ENCODE assay signal across 12 cellular contexts in the genomic region with DNA sequence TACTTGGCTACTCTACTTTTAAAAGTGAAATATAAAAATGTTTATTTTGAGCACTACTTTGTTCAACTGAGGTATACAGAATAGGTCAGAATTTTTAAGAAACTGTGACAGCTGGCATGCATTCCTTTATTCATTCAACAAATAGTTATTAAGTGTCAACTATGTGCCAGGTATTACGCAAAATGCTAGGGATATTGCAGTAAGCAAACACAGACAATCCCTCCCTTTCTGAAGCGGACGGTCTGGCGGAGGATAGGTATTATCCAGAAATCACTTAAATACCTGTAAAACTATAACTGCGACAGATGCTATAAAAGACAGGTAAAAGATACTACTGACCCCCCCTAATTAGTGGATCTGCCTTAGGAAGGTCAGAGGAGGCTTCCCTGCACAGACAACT. TPM values are rescaled to one million over a fixed set of nuclear protein-coding genes. Genes with fewer than 3 reads are reported as not detected.
DNase-seq lines count a peak whose midpoint lies in the region; ATAC-seq and TF ChIP-seq lines count a peak whose summit lies in the region.
"Had no signal": no experiment of that assay in that cellular context is flagged by ENCODE, and none has a peak within 500 bp of the region (broad histone marks: within the 10 kb centered on the region; RNA-seq: fewer than 3 reads in every experiment).

No MANE protein-coding gene starts in this region.

- H3K27me3 ChIP-seq in esophagus muscularis mucosa: no peaks in the 10 kb centered on the region

- no peaks in the 10 kb centered on the region for H3K9me3 ChIP-seq in esophagus muscularis mucosa

- CTCF ChIA-PET in activated naive CD4-positive, alpha-beta T cell treated with anti-CD3 and anti-CD28 coated beads, Interleukin-2, amount 10 ng/mL, durations not matched to agents 7 days and 5 days (lab: Charles Lee): interaction anchor here (0.6 to 1.0 kb wide), 2 partner anchors 69 to 807 kb away, joined by 3 to 5 read pairs; no protein-coding TSS in a partner anchor
- CTCF ChIA-PET in activated CD8-positive, alpha-beta T cell treated with anti-CD3 and anti-CD28 coated beads, Interleukin-2, amount 10 ng/mL, durations not matched to agents 7 days and 5 days (lab: Charles Lee): no interaction called here

- no peak for DNase-seq in CD14-positive monocyte (ENCODE audit: low spot score)
- peak; percentile 38 for DNase-seq in NCI-H748 (lab: John Stamatoyannopoulos, UW; ENCODE audit: unreplicated experiment)
- DNase-seq in esophagus muscularis mucosa (ENCODE audit: extremely low spot score): no peak
- DNase-seq in progenitor cell of endocrine pancreas (ENCODE audit: low spot score, unreplicated experiment): no peak
- no peak for DNase-seq in activated naive CD4-positive, alpha-beta T cell treated with anti-CD3 and anti-CD28 coated beads, Interleukin-2, amount 10 ng/mL, durations not matched to agents 7 days and 5 days
- DNase-seq in activated CD8-positive, alpha-beta T cell treated with anti-CD3 and anti-CD28 coated beads, Interleukin-2, amount 10 ng/mL, durations not matched to agents 7 days and 5 days: no peak
- no peak for DNase-seq in NK-92 treated with Interleukin-12 subunit alpha and Interleukin-12 subunit beta, amount 100 ng/mL, for 24 hours (lab: John Stamatoyannopoulos, UW)
- DNase-seq: activated CD4-positive, CD25-positive, alpha-beta regulatory T cell treated with anti-CD3 and anti-CD28 coated beads, Interleukin-2, amount 50 U/mL, for 72 hours; CD4-positive, CD25-positive, alpha-beta regulatory T cell; central memory CD4-positive, alpha-beta T cell; MM.1S had no signal

- H3K27me3 Mint-ChIP-seq in CD14-positive monocyte (ENCODE audit: low read depth in 3 of 3) (no peaks in the 10 kb centered on the region), progenitor cell of endocrine pancreas (no peaks in the 10 kb centered on the region)
- no peaks in the 10 kb centered on the region for H3K27me3 Mint-ChIP-seq in activated naive CD4-positive, alpha-beta T cell treated with anti-CD3 and anti-CD28 coated beads, Interleukin-2, amount 10 ng/mL, durations not matched to agents 7 days and 5 days
- H3K27me3 Mint-ChIP-seq in activated CD8-positive, alpha-beta T cell treated with anti-CD3 and anti-CD28 coated beads, Interleukin-2, amount 10 ng/mL, durations not matched to agents 7 days and 5 days (ENCODE audit: low read depth): no peaks in the 10 kb centered on the region
- H3K27me3 Mint-ChIP-seq: CD4-positive, CD25-positive, alpha-beta regulatory T cell had no signal

- intact Hi-C loops in CD14-positive monocyte (cut with micrococcal nuclease) (no loop called here), esophagus muscularis mucosa (cut with DNase I) (no loop called here)

- peaks cover 20 to 33% (median 24%) of the 10 kb centered on the region in 4 donors for H3K4me1 ChIP-seq in esophagus muscularis mucosa

- no peaks in the 10 kb centered on the region for H3K9me3 Mint-ChIP-seq in CD14-positive monocyte
- no peaks in the 10 kb centered on the region for H3K9me3 Mint-ChIP-seq in progenitor cell of endocrine pancreas (ENCODE audit: low read depth)
- H3K9me3 Mint-ChIP-seq in activated naive CD4-positive, alpha-beta T cell treated with anti-CD3 and anti-CD28 coated beads, Interleukin-2, amount 10 ng/mL, durations not matched to agents 7 days and 5 days: no peaks in the 10 kb centered on the region
- no peaks in the 10 kb centered on the region for H3K9me3 Mint-ChIP-seq in activated CD8-positive, alpha-beta T cell treated with anti-CD3 and anti-CD28 coated beads, Interleukin-2, amount 10 ng/mL, durations not matched to agents 7 days and 5 days (ENCODE audit: insufficient read depth)
- H3K9me3 Mint-ChIP-seq: CD4-positive, CD25-positive, alpha-beta regulatory T cell had no signal

- TF ChIP-seq POLR2A in esophagus muscularis mucosa (IDR thresholded peaks at IDR 0.05; ENCODE audit: low read depth): no peak

- H3K4me3 Mint-ChIP-seq in CD14-positive monocyte: peak overlapping the region; percentile 31 to 58
- no peak overlapping the region for H3K4me3 Mint-ChIP-seq in progenitor cell of endocrine pancreas (ENCODE audit: low read depth)
- no peak overlapping the region for H3K4me3 Mint-ChIP-seq in activated naive CD4-positive, alpha-beta T cell treated with anti-CD3 and anti-CD28 coated beads, Interleukin-2, amount 10 ng/mL, durations not matched to agents 7 days and 5 days
- no peak overlapping the region for H3K4me3 Mint-ChIP-seq in activated CD8-positive, alpha-beta T cell treated with anti-CD3 and anti-CD28 coated beads, Interleukin-2, amount 10 ng/mL, durations not matched to agents 7 days and 5 days
- H3K4me3 Mint-ChIP-seq: CD4-positive, CD25-positive, alpha-beta regulatory T cell had no signal

- H3K27ac Mint-ChIP-seq in CD14-positive monocyte (peak overlapping the region in 5 of 7 donors; percentile 50 to 86 (median 67)), progenitor cell of endocrine pancreas (peak overlapping the region; percentile 1)
- no peak overlapping the region for H3K27ac Mint-ChIP-seq in activated naive CD4-positive, alpha-beta T cell treated with anti-CD3 and anti-CD28 coated beads, Interleukin-2, amount 10 ng/mL, durations not matched to agents 7 days and 5 days
- no peak overlapping the region for H3K27ac Mint-ChIP-seq in activated CD8-positive, alpha-beta T cell treated with anti-CD3 and anti-CD28 coated beads, Interleukin-2, amount 10 ng/mL, durations not matched to agents 7 days and 5 days

- 84% methylated on average over 5 of the region's 5 CpGs for WGBS in esophagus muscularis mucosa

- peak overlapping the region in 2 of 4 donors; percentile 32 to 51 for H3K27ac ChIP-seq in esophagus muscularis mucosa (replicated peaks in 1 of 4)

- TF ChIP-seq CTCF in CD14-positive monocyte (IDR thresholded peaks at IDR 0.05): no peak
- no peak for TF ChIP-seq CTCF in esophagus muscularis mucosa (IDR thresholded peaks at IDR 0.05)
- TF ChIP-seq CTCF in progenitor cell of endocrine pancreas (IDR thresholded peaks at IDR 0.05; ENCODE audit: unreplicated experiment): no peak

- peak overlapping the region in 3 of 4 donors; percentile 9 to 26 (median 15) for H3K4me3 ChIP-seq in esophagus muscularis mucosa

- no peak for TF ChIP-seq EP300 in esophagus muscularis mucosa (IDR thresholded peaks at IDR 0.05)

- POLR2A ChIA-PET in activated CD8-positive, alpha-beta T cell treated with anti-CD3 and anti-CD28 coated beads, Interleukin-2, amount 10 ng/mL, durations not matched to agents 7 days and 5 days (lab: Charles Lee): no interaction called here

- H3K36me3 Mint-ChIP-seq in CD14-positive monocyte (peaks cover 2 to 4% of the 10 kb centered on the region in 2 donors), progenitor cell of endocrine pancreas (ENCODE audit: insufficient read depth) (peaks cover 1% of the 10 kb centered on the region)
- H3K36me3 Mint-ChIP-seq in activated naive CD4-positive, alpha-beta T cell treated with anti-CD3 and anti-CD28 coated beads, Interleukin-2, amount 10 ng/mL, durations not matched to agents 7 days and 5 days: peaks cover 4% of the 10 kb centered on the region
- no peaks in the 10 kb centered on the region for H3K36me3 Mint-ChIP-seq in activated CD8-positive, alpha-beta T cell treated with anti-CD3 and anti-CD28 coated beads, Interleukin-2, amount 10 ng/mL, durations not matched to agents 7 days and 5 days (ENCODE audit: low read depth)

- no peak for ATAC-seq in HG03378 (IDR thresholded peaks at IDR 0.05; ENCODE audit: unreplicated experiment)
- no peak for ATAC-seq in activated CD8-positive, alpha-beta T cell treated with anti-CD3 and anti-CD28 coated beads, Interleukin-2, amount 10 ng/mL, durations not matched to agents 7 days and 5 days

- no peaks in the 10 kb centered on the region for H3K36me3 ChIP-seq in esophagus muscularis mucosa

- H3K4me1 Mint-ChIP-seq in CD14-positive monocyte (peaks cover 44% of the 10 kb centered on the region), progenitor cell of endocrine pancreas (ENCODE audit: low read depth) (peaks cover 24% of the 10 kb centered on the region)
- peaks cover 29% of the 10 kb centered on the region for H3K4me1 Mint-ChIP-seq in activated naive CD4-positive, alpha-beta T cell treated with anti-CD3 and anti-CD28 coated beads, Interleukin-2, amount 10 ng/mL, durations not matched to agents 7 days and 5 days
- H3K4me1 Mint-ChIP-seq in activated CD8-positive, alpha-beta T cell treated with anti-CD3 and anti-CD28 coated beads, Interleukin-2, amount 10 ng/mL, durations not matched to agents 7 days and 5 days (ENCODE audit: low read depth): peaks cover 13% of the 10 kb centered on the region

RNA-seq across cellular contexts. Expression of gene METTL16, which starts 26.1 kb away (rescaled TPM):
- polyA plus RNA-seq in CD14-positive monocyte: 1 to 10 TPM; 3.0 to 4.7 TPM
- total RNA-seq in esophagus muscularis mucosa (10 to 100 TPM; 18.9 to 28.8 (median 24.5) TPM), progenitor cell of endocrine pancreas (43.8 and 44.4 TPM in 2 replicates)
- total RNA-seq in activated CD8-positive, alpha-beta T cell treated with anti-CD3 and anti-CD28 coated beads, Interleukin-2, amount 10 ng/mL, durations not matched to agents 7 days and 5 days: 10 to 100 TPM; 25.7 to 27.0 TPM

Comparison
In these comparisons a context has a peak if more than half of its experiments do, and no peak if none do; other contexts are left out.
1. H3K27ac Mint-ChIP-seq: peak in CD14-positive monocyte (5 of 7) and progenitor cell of endocrine pancreas (single experiment); none in activated naive CD4-positive, alpha-beta T cell treated with anti-CD3 and anti-CD28 coated beads, Interleukin-2, amount 10 ng/mL, durations not matched to agents 7 days and 5 days (single experiment) and activated CD8-positive, alpha-beta T cell treated with anti-CD3 and anti-CD28 coated beads, Interleukin-2, amount 10 ng/mL, durations not matched to agents 7 days and 5 days (single experiment).
2. H3K4me3 Mint-ChIP-seq: peak in CD14-positive monocyte (2 of 2); none in progenitor cell of endocrine pancreas (single experiment), activated naive CD4-positive, alpha-beta T cell treated with anti-CD3 and anti-CD28 coated beads, Interleukin-2, amount 10 ng/mL, durations not matched to agents 7 days and 5 days (single experiment) and activated CD8-positive, alpha-beta T cell treated with anti-CD3 and anti-CD28 coated beads, Interleukin-2, amount 10 ng/mL, durations not matched to agents 7 days and 5 days (single experiment).